Comparison of ENCODE assay signal across 26 cellular contexts in the genomic region with DNA sequence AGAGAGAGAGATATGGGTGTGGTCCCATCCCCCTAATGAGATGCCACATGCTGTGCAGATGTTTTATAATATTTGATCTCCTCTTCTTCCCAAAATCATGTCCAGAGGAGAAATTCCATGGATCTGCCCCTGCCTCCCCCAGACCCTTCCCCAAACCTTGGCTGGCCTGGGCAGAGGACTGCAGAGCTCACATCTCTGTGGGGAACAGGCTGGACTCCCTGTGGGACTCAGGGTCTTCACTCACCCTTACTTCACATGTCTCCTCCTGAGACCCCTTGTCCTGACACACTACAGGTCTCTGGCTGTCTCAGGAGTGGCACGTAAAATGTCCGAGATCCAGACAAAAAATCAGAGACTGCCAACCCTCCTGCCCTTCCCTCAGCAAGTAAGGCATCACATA.
"Had no signal": no experiment of that assay in that cellular context is flagged by ENCODE, and none has a peak within 500 bp of the region (broad histone marks: within the 10 kb centered on the region; RNA-seq: fewer than 3 reads in every experiment).

No MANE protein-coding gene starts in this region.

- H2AFZ ChIP-seq: hepatocyte had no signal

- H3K4me2 ChIP-seq: hepatocyte had no signal

- H3K36me3 ChIP-seq: gastrocnemius medialis, heart left ventricle, lower lobe of right lung, right lobe of liver, thoracic aorta, tibial nerve, upper lobe of right lung, uterus had no signal

- H3K27ac ChIP-seq: dorsolateral prefrontal cortex, gastrocnemius medialis, heart left ventricle, hepatocyte, lower lobe of right lung, psoas muscle, right lobe of liver, thoracic aorta, tibial nerve, upper lobe of right lung, uterus had no signal

- H3K4me3 ChIP-seq: dorsolateral prefrontal cortex, gastrocnemius medialis, heart left ventricle, hepatocyte, lower lobe of right lung, psoas muscle, right lobe of liver, thoracic aorta, tibial nerve, upper lobe of right lung, uterus had no signal

- H3K4me1 Mint-ChIP-seq: memory B cell; neural crest cell; stimulated activated naive B cell treated with anti-CD40 and anti-IgM and Interleukin-4, amounts not matched to agents 10 μg/mL and 1 μg/mL and 100 μg/mL, for 72 hours had no signal

- DNase-seq: central memory CD4-positive, alpha-beta T cell; dorsolateral prefrontal cortex; effector CD8-positive, alpha-beta T cell; erythroblast; foreskin fibroblast; gastrocnemius medialis; heart left ventricle; kidney glomerular epithelial cell; left colon; left ventricle myocardium superior; lower lobe of right lung; psoas muscle; right lobe of liver; small intestine; stimulated activated CD4-positive, alpha-beta T cell treated with anti-CD3 and anti-CD28 coated beads, Interleukin-15, amount 100 ng/mL, for 24 hours; stimulated activated CD4-positive, alpha-beta T cell treated with anti-CD3 and anti-CD28 coated beads, Interleukin-2, amount 100 ng/mL, for 48 hours; stimulated activated naive B cell treated with anti-CD40 and anti-IgM and Interleukin-4, amounts not matched to agents 10 μg/mL and 1 μg/mL and 100 μg/mL, for 72 hours; upper lobe of right lung; uterus had no signal

- H3K36me3 Mint-ChIP-seq: memory B cell; natural killer cell treated with Interleukin-12 subunit alpha and Interleukin-12 subunit beta and Interleukin-15 and Interleukin-18, amount 100 ng/mL, for 72 hours; stimulated activated naive B cell treated with anti-CD40 and anti-IgM and Interleukin-4, amounts not matched to agents 10 μg/mL and 1 μg/mL and 100 μg/mL, for 72 hours had no signal

- H3K79me2 ChIP-seq: hepatocyte had no signal

- H3K27me3 ChIP-seq: right lobe of liver, tibial nerve, uterus had no signal

- H3K4me1 ChIP-seq: gastrocnemius medialis, heart left ventricle, lower lobe of right lung, psoas muscle, right lobe of liver, tibial nerve, upper lobe of right lung, uterus had no signal

- H3K9me3 ChIP-seq: gastrocnemius medialis, heart left ventricle, lower lobe of right lung, psoas muscle, right lobe of liver, thoracic aorta, upper lobe of right lung, uterus had no signal

- ATAC-seq: gastrocnemius medialis; heart left ventricle; left colon; left ventricle myocardium superior; lower lobe of right lung; natural killer cell treated with Interleukin-12 subunit alpha and Interleukin-12 subunit beta and Interleukin-15 and Interleukin-18, amount 100 ng/mL, for 72 hours; psoas muscle; right lobe of liver; stimulated activated naive B cell treated with anti-CD40 and anti-IgM and Interleukin-4, amounts not matched to agents 10 μg/mL and 1 μg/mL and 100 μg/mL, for 72 hours; upper lobe of right lung had no signal

- H3K27ac Mint-ChIP-seq: memory B cell; natural killer cell treated with Interleukin-12 subunit alpha and Interleukin-12 subunit beta and Interleukin-15 and Interleukin-18, amount 100 ng/mL, for 72 hours; stimulated activated naive B cell treated with anti-CD40 and anti-IgM and Interleukin-4, amounts not matched to agents 10 μg/mL and 1 μg/mL and 100 μg/mL, for 72 hours; stimulated activated naive CD8-positive, alpha-beta T cell treated with anti-CD3 and anti-CD28 coated beads, Interleukin-15, Interleukin-2, amounts not matched to agents 100 ng/mL and 50 ng/mL, for 24 hours had no signal

- H3K9me3 Mint-ChIP-seq: memory B cell; natural killer cell treated with Interleukin-12 subunit alpha and Interleukin-12 subunit beta and Interleukin-15 and Interleukin-18, amount 100 ng/mL, for 72 hours had no signal

- H3K4me3 Mint-ChIP-seq: memory B cell; natural killer cell treated with Interleukin-12 subunit alpha and Interleukin-12 subunit beta and Interleukin-15 and Interleukin-18, amount 100 ng/mL, for 72 hours; neural crest cell; stimulated activated naive B cell treated with anti-CD40 and anti-IgM and Interleukin-4, amounts not matched to agents 10 μg/mL and 1 μg/mL and 100 μg/mL, for 72 hours; stimulated activated naive CD8-positive, alpha-beta T cell treated with anti-CD3 and anti-CD28 coated beads, Interleukin-15, Interleukin-2, amounts not matched to agents 100 ng/mL and 50 ng/mL, for 24 hours had no signal
